ENCODE assay signal across 8 cellular contexts in the genomic region with DNA sequence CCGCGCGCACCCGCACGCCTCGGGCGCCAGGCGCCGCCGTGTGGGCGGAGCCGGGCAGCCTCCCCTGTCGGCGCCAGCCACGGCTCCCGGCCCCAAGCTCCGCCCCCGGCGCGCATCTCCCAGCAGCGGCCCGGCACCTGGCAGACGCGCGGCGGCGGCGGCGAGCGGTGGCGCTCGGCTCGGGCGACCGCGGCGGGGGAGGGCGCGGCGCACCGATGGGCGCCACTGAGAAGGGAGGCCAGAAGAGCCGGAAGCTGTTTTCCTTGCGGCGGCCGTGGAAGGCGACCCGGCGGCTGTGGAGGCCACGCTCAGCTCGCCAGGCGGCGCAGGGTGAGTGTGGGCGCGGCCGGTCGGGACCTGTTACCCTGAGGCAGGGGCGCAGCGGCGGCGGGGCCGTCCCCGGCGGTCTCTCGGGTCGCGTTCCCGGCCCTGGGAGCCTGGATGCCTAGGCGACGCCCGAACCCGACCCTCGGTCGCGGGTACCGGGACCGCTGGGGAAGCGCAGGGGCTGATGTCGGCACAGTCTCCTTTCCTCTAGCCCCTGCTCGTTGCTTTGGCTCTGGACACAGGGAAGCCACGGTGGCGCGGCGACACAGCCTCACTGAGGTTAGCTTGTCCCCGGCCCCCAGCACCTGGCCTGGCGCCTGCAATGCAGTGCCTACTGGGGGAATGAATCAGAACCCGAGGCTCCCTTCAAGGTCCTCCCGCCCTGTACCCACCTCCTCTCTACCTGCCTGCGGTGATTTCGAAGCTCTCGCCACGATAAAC. TPM values are rescaled to one million over a fixed set of nuclear protein-coding genes. Genes with fewer than 3 reads are reported as not detected.
DNase-seq lines count a peak whose midpoint lies in the region; ATAC-seq and TF ChIP-seq lines count a peak whose summit lies in the region.

No MANE protein-coding gene starts in this region.

- no peaks in the 10 kb centered on the region for H3K36me3 ChIP-seq in Peyer's patch

- ATAC-seq in GM21528 (IDR thresholded peaks at IDR 0.05; ENCODE audit: low FRiP score, unreplicated experiment): peak; percentile 97
- ATAC-seq in stimulated activated naive CD8-positive, alpha-beta T cell treated with anti-CD3 and anti-CD28 coated beads, Interleukin-15, amount 100 ng/mL, for 72 hours: peak; percentile 94

- H3K4me3 ChIP-seq in Peyer's patch: peak overlapping the region; percentile 40 to 77 (median 74)

- TF ChIP-seq CTCF in Peyer's patch (IDR thresholded peaks at IDR 0.05): peak in 2 of 6 experiments; percentile 10 to 12
- no peak for TF ChIP-seq CTCF in nephron progenitor cell (IDR thresholded peaks at IDR 0.05)

- H3K36me3 Mint-ChIP-seq in activated T-helper 1 cell treated with anti-CD3 and anti-CD28 coated beads, Interleukin-12 subunit alpha, Interleukin-12 subunit beta, Interleukin-2, Interleukin-4 antibody, amounts not matched to agents 30 ng/mL and 10 ng/mL and 1 ng/mL, durations not matched to agents 14 hours and 24 hours and 36 hours (ENCODE audit: low read depth): peaks cover 4% of the 10 kb centered on the region
- H3K36me3 Mint-ChIP-seq in nephron progenitor cell (ENCODE audit: low read depth): no peaks in the 10 kb centered on the region

- H3K9me3 ChIP-seq in Peyer's patch: no peaks in the 10 kb centered on the region

- no peaks in the 10 kb centered on the region for H3K9me3 Mint-ChIP-seq in activated T-helper 1 cell treated with anti-CD3 and anti-CD28 coated beads, Interleukin-12 subunit alpha, Interleukin-12 subunit beta, Interleukin-2, Interleukin-4 antibody, amounts not matched to agents 30 ng/mL and 10 ng/mL and 1 ng/mL, durations not matched to agents 14 hours and 24 hours and 36 hours
- H3K9me3 Mint-ChIP-seq in nephron progenitor cell: no peaks in the 10 kb centered on the region
- no peaks in the 10 kb centered on the region for H3K9me3 Mint-ChIP-seq in stimulated activated naive CD8-positive, alpha-beta T cell treated with anti-CD3 and anti-CD28 coated beads, Interleukin-15, amount 100 ng/mL, for 72 hours

- no peaks in the 10 kb centered on the region for H3K4me1 ChIP-seq in Peyer's patch

- peak; percentile 89 for DNase-seq in DMS53 treated with DMSO at 0.1 percent for 48 hours (lab: John Stamatoyannopoulos, UW; ENCODE audit: unreplicated experiment)
- DNase-seq in HuH-7.5 (ENCODE audit: low spot score): peak; percentile 68
- DNase-seq in Peyer's patch: peak; percentile 79 to 92 (median 88)
- DNase-seq in activated T-helper 1 cell treated with anti-CD3 and anti-CD28 coated beads, Interleukin-12 subunit alpha, Interleukin-12 subunit beta, Interleukin-2, Interleukin-4 antibody, amounts not matched to agents 30 ng/mL and 10 ng/mL and 1 ng/mL, durations not matched to agents 14 hours and 24 hours and 36 hours (ENCODE audit: low spot score): peak; percentile 83
- peak; percentile 27 for DNase-seq in fibroblast of peridontal ligament (ENCODE audit: extremely low read depth)
- peak; percentile 93 for DNase-seq in nephron progenitor cell
- DNase-seq in stimulated activated naive CD8-positive, alpha-beta T cell treated with anti-CD3 and anti-CD28 coated beads, Interleukin-15, amount 100 ng/mL, for 72 hours: peak; percentile 85 to 88

- peak overlapping the region; percentile 40 for H3K27ac Mint-ChIP-seq in activated T-helper 1 cell treated with anti-CD3 and anti-CD28 coated beads, Interleukin-12 subunit alpha, Interleukin-12 subunit beta, Interleukin-2, Interleukin-4 antibody, amounts not matched to agents 30 ng/mL and 10 ng/mL and 1 ng/mL, durations not matched to agents 14 hours and 24 hours and 36 hours
- H3K27ac Mint-ChIP-seq in nephron progenitor cell: no peak overlapping the region
- H3K27ac Mint-ChIP-seq in stimulated activated naive CD8-positive, alpha-beta T cell treated with anti-CD3 and anti-CD28 coated beads, Interleukin-15, amount 100 ng/mL, for 72 hours: peak overlapping the region; percentile 12 to 21

- peaks cover 23% of the 10 kb centered on the region for H3K27me3 Mint-ChIP-seq in activated T-helper 1 cell treated with anti-CD3 and anti-CD28 coated beads, Interleukin-12 subunit alpha, Interleukin-12 subunit beta, Interleukin-2, Interleukin-4 antibody, amounts not matched to agents 30 ng/mL and 10 ng/mL and 1 ng/mL, durations not matched to agents 14 hours and 24 hours and 36 hours (ENCODE audit: insufficient read depth)
- peaks cover 58% of the 10 kb centered on the region for H3K27me3 Mint-ChIP-seq in nephron progenitor cell (ENCODE audit: low read depth, poor library complexity)
- H3K27me3 Mint-ChIP-seq in stimulated activated naive CD8-positive, alpha-beta T cell treated with anti-CD3 and anti-CD28 coated beads, Interleukin-15, amount 100 ng/mL, for 72 hours: peaks cover 37% of the 10 kb centered on the region

- no peaks in the 10 kb centered on the region for H3K27me3 ChIP-seq in Peyer's patch

- no peak for TF ChIP-seq POLR2A in Peyer's patch (IDR thresholded peaks at IDR 0.05)

- H3K27ac ChIP-seq in Peyer's patch: peak overlapping the region in 3 of 4 donors; percentile 5 to 67 (median 47)

- H3K4me1 Mint-ChIP-seq in activated T-helper 1 cell treated with anti-CD3 and anti-CD28 coated beads, Interleukin-12 subunit alpha, Interleukin-12 subunit beta, Interleukin-2, Interleukin-4 antibody, amounts not matched to agents 30 ng/mL and 10 ng/mL and 1 ng/mL, durations not matched to agents 14 hours and 24 hours and 36 hours (ENCODE audit: low read depth): peaks cover 34% of the 10 kb centered on the region
- peaks cover 12% of the 10 kb centered on the region for H3K4me1 Mint-ChIP-seq in nephron progenitor cell
- H3K4me1 Mint-ChIP-seq in stimulated activated naive CD8-positive, alpha-beta T cell treated with anti-CD3 and anti-CD28 coated beads, Interleukin-15, amount 100 ng/mL, for 72 hours: peaks cover 20% of the 10 kb centered on the region

- intact Hi-C loops in activated T-helper 1 cell treated with anti-CD3 and anti-CD28 coated beads, Interleukin-12 subunit alpha, Interleukin-12 subunit beta, Interleukin-2, Interleukin-4 antibody, amounts not matched to agents 30 ng/mL and 10 ng/mL and 1 ng/mL, durations not matched to agents 14 hours and 24 hours and 36 hours (cut with micrococcal nuclease): loop anchor here (1.0 to 5.0 kb wide), 10 partner anchors 8 to 558 kb away; a partner anchor contains a TSS

- H3K4me3 Mint-ChIP-seq in activated T-helper 1 cell treated with anti-CD3 and anti-CD28 coated beads, Interleukin-12 subunit alpha, Interleukin-12 subunit beta, Interleukin-2, Interleukin-4 antibody, amounts not matched to agents 30 ng/mL and 10 ng/mL and 1 ng/mL, durations not matched to agents 14 hours and 24 hours and 36 hours: peak overlapping the region; percentile 93
- H3K4me3 Mint-ChIP-seq in nephron progenitor cell: peak overlapping the region; percentile 91
- H3K4me3 Mint-ChIP-seq in stimulated activated naive CD8-positive, alpha-beta T cell treated with anti-CD3 and anti-CD28 coated beads, Interleukin-15, amount 100 ng/mL, for 72 hours: peak overlapping the region; percentile 88 to 90

RNA-seq across cellular contexts. Expression of a gene that starts 54.8 kb away (rescaled TPM):
- total RNA-seq in Peyer's patch: 1 to 10 TPM in 1 of 4 donors, under 1 TPM in 2, not detected in 1; 0.35 to 1.7 (median 0.76) TPM
- 4.4 and 6.2 TPM in 2 replicates for total RNA-seq in activated T-helper 1 cell treated with anti-CD3 and anti-CD28 coated beads, Interleukin-12 subunit alpha, Interleukin-12 subunit beta, Interleukin-2, Interleukin-4 antibody, amounts not matched to agents 30 ng/mL and 10 ng/mL and 1 ng/mL, durations not matched to agents 14 hours and 24 hours and 36 hours

Comparison
In these comparisons a context has a peak if more than half of its experiments do, and no peak if none do; other contexts are left out.
1. Peak in every context shown above with its lines: DNase-seq, ATAC-seq, H3K4me3 ChIP-seq and H3K27ac ChIP-seq.
2. DNase-seq: peak in every context shown above with its lines; median percentile 93 in nephron progenitor cell; 89 in DMS53 treated with DMSO at 0.1 percent for 48 hours; 88 in Peyer's patch; 86 in stimulated activated naive CD8-positive, alpha-beta T cell treated with anti-CD3 and anti-CD28 coated beads, Interleukin-15, amount 100 ng/mL, for 72 hours; 83 in activated T-helper 1 cell treated with anti-CD3 and anti-CD28 coated beads, Interleukin-12 subunit alpha, Interleukin-12 subunit beta, Interleukin-2, Interleukin-4 antibody, amounts not matched to agents 30 ng/mL and 10 ng/mL and 1 ng/mL, durations not matched to agents 14 hours and 24 hours and 36 hours; 68 in HuH-7.5; 27 in fibroblast of peridontal ligament.